9 cellular contexts compared by ENCODE assay signal in genomic region chr19:35742121-35742724, GRCh38. TPM values are rescaled to one million over a fixed set of nuclear protein-coding genes. Genes with fewer than 3 reads are reported as not detected.
DNase-seq lines count a peak whose midpoint lies in the region; ATAC-seq, FAIRE-seq and TF ChIP-seq lines count a peak whose summit lies in the region.
"Had no signal": no experiment of that assay in that cellular context is flagged by ENCODE, and none has a peak within 500 bp of the region (broad histone marks: within the 10 kb centered on the region; RNA-seq: fewer than 3 reads in every experiment).

IGFLR1 (minus strand) TSS chr19:35742452; CDS start chr19:35741180, 1,272 bp downstream.

- TF ChIP-seq CTCF in astrocyte (IDR thresholded peaks at IDR 0.05; ENCODE audit: insufficient read depth, low read depth, low read length) (no peak), neural crest cell (conservative IDR thresholded peaks at IDR 0.05) (no peak), transverse colon (IDR thresholded peaks at IDR 0.05) (no peak)

- H3K4me3 Mint-ChIP-seq in astrocyte (ENCODE audit: unreplicated experiment) (peak within 1 kb of the TSS; percentile 27), neural crest cell (peak within 1 kb of the TSS; percentile 97)

- ATAC-seq in GM21619 (IDR thresholded peaks at IDR 0.05; ENCODE audit: unreplicated experiment) (no peak), HG03196 (IDR thresholded peaks at IDR 0.05; ENCODE audit: unreplicated experiment) (no peak), HG03135 (IDR thresholded peaks at IDR 0.05; ENCODE audit: unreplicated experiment) (no peak)
- ATAC-seq: right cardiac atrium had no signal

- intact Hi-C loops in transverse colon (cut with DNase I; ENCODE audit: low total_unique reads): loop anchor here (10.0 kb wide), 1 partner anchor 193 kb away; the partner anchor contains the start of gene LRFN3

- DNase-seq in GM18507 (ENCODE audit: extremely low spot score, insufficient read length, low read depth) (peak; percentile 32), T-helper 2 cell (peak in 4 of 5 experiments; percentile 49 to 88 (median 57)), astrocyte (ENCODE audit: low read depth) (no peak), neural crest cell (ENCODE audit: low read depth, low spot score) (no peak), transverse colon (peak; percentile 67)

- H3K4me3 ChIP-seq in astrocyte (ENCODE audit: insufficient read depth, low read depth, low read length) (no peak within 1 kb of the TSS), transverse colon (peak within 1 kb of the TSS in 2 of 4 donors; percentile 52 to 63)

- H4K20me1 ChIP-seq in astrocyte (ENCODE audit: insufficient read depth, low read length): peaks cover 12% of the 10 kb centered on the region

- peaks cover 4% of the 10 kb centered on the region for H3K36me3 ChIP-seq in astrocyte (ENCODE audit: insufficient read depth, low read length)
- H3K36me3 ChIP-seq in transverse colon: peaks cover 0 to 6% (median 0%) of the 10 kb centered on the region in 4 donors

- H2AFZ ChIP-seq in astrocyte (ENCODE audit: low read depth, low read length): no peak within 1 kb of the TSS

- H3K27ac ChIP-seq in astrocyte (ENCODE audit: low read depth, low read length) (no peak within 1 kb of the TSS), transverse colon (peak within 1 kb of the TSS; percentile 82 to 97 (median 88))

- H3K36me3 Mint-ChIP-seq in astrocyte (ENCODE audit: low read depth, unreplicated experiment) (peaks cover 5% of the 10 kb centered on the region), neural crest cell (ENCODE audit: low read depth) (peaks cover 2% of the 10 kb centered on the region)

- in situ Hi-C loops in transverse colon (cut with MboI; ENCODE audit: low pct_ligation_motif_present in 1 of 4, low pct_unique_long_range_greater_than_20kb in 1 of 4, low sequenced_read_pairs in 3 of 4): no loop called here

- H3K9me3 ChIP-seq in astrocyte (ENCODE audit: insufficient read depth, low read depth, low read length) (no peaks in the 10 kb centered on the region), transverse colon (no peaks in the 10 kb centered on the region)

- H3K79me2 ChIP-seq in astrocyte (ENCODE audit: insufficient read depth, low read length): peaks cover 18% of the 10 kb centered on the region

- H3K9me3 Mint-ChIP-seq in astrocyte (ENCODE audit: unreplicated experiment) (no peaks in the 10 kb centered on the region), neural crest cell (no peaks in the 10 kb centered on the region)

- no peak within 1 kb of the TSS for H3K4me2 ChIP-seq in astrocyte (ENCODE audit: low read length)

- no peak within 1 kb of the TSS for H3K9ac ChIP-seq in astrocyte (ENCODE audit: low read length)

- H3K4me1 ChIP-seq in astrocyte (ENCODE audit: insufficient read depth, low read length) (peaks cover 12% of the 10 kb centered on the region), transverse colon (peaks cover 14 to 33% (median 26%) of the 10 kb centered on the region in 4 donors)

- WGBS in transverse colon (ENCODE audit: low coverage in 1 of 2), 2 donors: 83 to 100% methylated on average over 1 to 9 of the region's 9 CpGs

- H3K4me1 Mint-ChIP-seq in astrocyte (ENCODE audit: low read depth, unreplicated experiment) (peaks cover 5% of the 10 kb centered on the region), neural crest cell (peaks cover 39% of the 10 kb centered on the region)

- H3K27me3 ChIP-seq in astrocyte (ENCODE audit: insufficient read depth, low read length) (no peaks in the 10 kb centered on the region), transverse colon (no peaks in the 10 kb centered on the region)

- no peak for TF ChIP-seq EP300 in transverse colon (IDR thresholded peaks at IDR 0.05; ENCODE audit: low read depth)

- FAIRE-seq in GM18507 (lab: Jason Lieb, UNC) (peak; percentile 95), astrocyte (lab: Jason Lieb, UNC) (no peak)

- peak within 1 kb of the TSS; percentile 26 for H3K27ac Mint-ChIP-seq in astrocyte (ENCODE audit: unreplicated experiment)
- H3K27ac Mint-ChIP-seq in neural crest cell (ENCODE audit: unreplicated experiment): peak within 1 kb of the TSS; percentile 94

- TF ChIP-seq POLR2A in transverse colon (IDR thresholded peaks at IDR 0.05): peak; percentile 34

- no peaks in the 10 kb centered on the region for H3K27me3 Mint-ChIP-seq in astrocyte (ENCODE audit: low read depth, unreplicated experiment)
- peaks cover 4% of the 10 kb centered on the region for H3K27me3 Mint-ChIP-seq in neural crest cell (ENCODE audit: low read depth)

RNA-seq across cellular contexts. Expression of gene IGFLR1, which starts in this region (rescaled TPM):
- total RNA-seq in astrocyte (2.0 and 2.4 TPM in 2 replicates), neural crest cell (4.2 and 6.3 TPM in 2 replicates), transverse colon (1 to 10 TPM in 3 of 4 donors, under 1 TPM in 1; 0.40 to 7.3 (median 6.0) TPM)

Comparison
In these comparisons a context has a peak if more than half of its experiments do, and no peak if none do; other contexts are left out.
1. DNase-seq: peak in GM18507 (single experiment), T-helper 2 cell (4 of 5) and transverse colon (single experiment); none in astrocyte (single experiment) and neural crest cell (single experiment).